Comparison of ENCODE assay signal across 8 cellular contexts in the genomic region with DNA sequence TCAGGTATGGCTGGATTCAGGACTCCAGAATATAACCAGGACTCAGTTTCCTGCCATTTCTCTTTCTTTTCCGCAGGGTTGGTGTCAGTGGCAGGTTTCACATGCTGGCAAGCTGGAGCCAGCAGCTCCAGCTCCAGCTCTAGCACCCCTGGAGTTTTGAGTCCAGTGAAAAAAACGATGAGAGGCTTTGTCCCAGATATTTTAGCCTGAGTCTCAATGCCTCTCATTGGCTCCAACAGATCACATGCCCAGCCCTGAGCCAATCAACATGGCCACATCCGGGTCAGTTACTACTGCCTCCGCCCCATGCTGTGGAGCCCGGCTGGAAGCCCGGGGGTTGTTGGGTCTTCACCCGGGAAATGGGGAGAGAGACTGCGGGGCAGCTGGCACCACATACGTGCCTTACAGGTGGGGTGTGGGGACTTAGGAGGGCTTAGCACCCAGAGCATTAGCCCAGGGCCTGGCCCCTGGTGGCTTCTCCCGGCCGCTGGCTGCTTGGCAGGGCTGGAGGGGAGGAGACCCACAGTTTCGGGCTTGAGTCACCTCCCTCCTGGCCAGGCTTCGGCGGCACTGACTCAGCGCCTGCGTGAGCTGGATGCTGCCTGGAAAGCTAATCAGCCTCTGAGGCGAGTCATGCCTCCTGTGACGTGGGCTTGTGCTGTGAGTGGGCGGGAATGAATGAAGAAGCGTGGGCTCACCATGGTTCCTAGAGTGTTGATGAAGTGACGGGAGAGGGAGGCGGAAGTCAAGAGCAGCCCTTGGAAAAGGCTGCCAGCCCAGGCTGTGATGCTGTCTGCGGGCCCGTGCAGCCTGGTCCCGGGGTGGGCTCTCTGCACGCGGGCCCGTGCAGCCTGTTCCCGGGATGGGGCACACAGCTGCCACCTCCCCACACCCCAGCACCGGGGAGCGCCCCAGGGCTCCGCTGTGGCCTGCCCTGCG. TPM values are rescaled to one million over a fixed set of nuclear protein-coding genes. Genes with fewer than 3 reads are reported as not detected.
A peak's percentile ranks its signal among the peaks of the same experiment; 100 is the strongest.
DNase-seq lines count a peak whose midpoint lies in the region; ATAC-seq, FAIRE-seq and TF ChIP-seq lines count a peak whose summit lies in the region.

No MANE protein-coding gene starts in this region.

- H3K4me3 ChIP-seq in esophagus (ENCODE audit: low read depth in 1 of 2, low read length in 2 of 2): peak overlapping the region; percentile 61 to 65
- H3K4me3 ChIP-seq in muscle layer of colon (ENCODE audit: low read depth in 1 of 2, low read length in 2 of 2): peak overlapping the region; percentile 40 to 69

- FAIRE-seq in GM12892 (lab: Jason Lieb, UNC) (no peak), RCC 7860 (lab: Jason Lieb, UNC) (peak; percentile 81)

- H3K36me3 ChIP-seq in esophagus (ENCODE audit: control insufficient read depth in 2 of 2, insufficient read depth in 2 of 2, low read length in 1 of 2) (no peaks in the 10 kb centered on the region), muscle layer of colon (ENCODE audit: insufficient read depth, low read length) (no peaks in the 10 kb centered on the region)

- peaks cover 3 to 16% of the 10 kb centered on the region in 2 donors for H3K4me1 ChIP-seq in esophagus (ENCODE audit: control insufficient read depth in 2 of 2, insufficient read depth in 2 of 2, low read length in 1 of 2)
- peaks cover 36% of the 10 kb centered on the region for H3K4me1 ChIP-seq in muscle layer of colon (ENCODE audit: insufficient read depth, low read length)

- DNase-seq in GM12892 (ENCODE audit: insufficient read length) (peak; percentile 47), Kasumi-1 (lab: John Stamatoyannopoulos, UW) (peak; percentile 93 to 94), RCC 7860 (ENCODE audit: low spot score) (peak; percentile 97), activated T-helper 1 cell treated with Interleukin-2 at 50 U/mL for 16 hours (ENCODE audit: low read depth) (peak; percentile 56)
- DNase-seq in stimulated activated CD8-positive, alpha-beta memory T cell treated with anti-CD3 and anti-CD28 coated beads, Interleukin-4, amount 100 ng/mL, for 4 hours (ENCODE audit: low read depth in 2 of 2, low spot score in 1 of 2): peak; percentile 55 to 72

- H3K9me3 ChIP-seq in esophagus (ENCODE audit: control insufficient read depth in 2 of 2, insufficient read depth in 1 of 2, low read depth in 1 of 2, low read length in 1 of 2): no peaks in the 10 kb centered on the region
- H3K9me3 ChIP-seq in muscle layer of colon (ENCODE audit: low read length): no peaks in the 10 kb centered on the region

- no peak for ATAC-seq in HG03159 (IDR thresholded peaks at IDR 0.05; ENCODE audit: unreplicated experiment)

- peak; percentile 87; the same call in 1 of the 2 replicates for TF ChIP-seq POLR2A in GM12892 (IDR thresholded peaks at IDR 0.05; ENCODE audit: low read depth, low read length)

- H3K27ac ChIP-seq in esophagus (ENCODE audit: low read depth in 2 of 2, low read length in 1 of 2): peak overlapping the region; percentile 99 to 100
- peak overlapping the region; percentile 97 for H3K27ac ChIP-seq in muscle layer of colon (ENCODE audit: low read depth, low read length)

- H3K27me3 ChIP-seq in esophagus (ENCODE audit: control insufficient read depth in 1 of 2, insufficient read depth in 2 of 2, low read length in 2 of 2): no peaks in the 10 kb centered on the region
- H3K27me3 ChIP-seq in muscle layer of colon (ENCODE audit: control insufficient read depth in 1 of 2, insufficient read depth in 2 of 2, low read length in 2 of 2): no peaks in the 10 kb centered on the region

- 16 to 34% methylated on average over 33 of the region's 33 CpGs for WGBS in esophagus, 2 donors

- peak overlapping the region; percentile 56 for H3K9ac ChIP-seq in muscle layer of colon (ENCODE audit: low read length)

RNA-seq across cellular contexts. Expression of gene MRTFA, which starts 15.3 kb away (rescaled TPM):
- 15.1 TPM for polyA plus RNA-seq in GM12892 (2012; ENCODE audit: missing spikeins)
- 10 to 100 TPM; 10.7 to 16.5 TPM for polyA plus RNA-seq in esophagus

RNA-seq across cellular contexts. Expression of gene MCHR1, which starts 27.5 kb away (rescaled TPM):
- not detected for polyA plus RNA-seq in GM12892 (2012; ENCODE audit: missing spikeins)
- under 1 TPM; 0.01 to 0.06 TPM for polyA plus RNA-seq in esophagus

Comparison
In these comparisons a context has a peak if more than half of its experiments do, and no peak if none do; other contexts are left out.
1. DNase-seq: peak in every context shown above with its lines; median percentile 97 in RCC 7860; 94 in Kasumi-1; 64 in stimulated activated CD8-positive, alpha-beta memory T cell treated with anti-CD3 and anti-CD28 coated beads, Interleukin-4, amount 100 ng/mL, for 4 hours; 56 in activated T-helper 1 cell treated with Interleukin-2 at 50 U/mL for 16 hours; 47 in GM12892.